25 cellular contexts compared by ENCODE assay signal in genomic region chr6:13717787-13718458, GRCh38.
"Had no signal": no experiment of that assay in that cellular context is flagged by ENCODE, and none has a peak within 500 bp of the region (broad histone marks: within the 10 kb centered on the region; RNA-seq: fewer than 3 reads in every experiment).

No MANE protein-coding gene starts in this region.

- H2AFZ ChIP-seq: neural progenitor cell, parathyroid adenoma had no signal

- H3K27me3 ChIP-seq: dorsolateral prefrontal cortex, esophagus muscularis mucosa, foreskin keratinocyte, heart right ventricle, neural progenitor cell, right atrium auricular region, stomach, testis, tibial artery had no signal

- H3K36me3 ChIP-seq: esophagus muscularis mucosa, heart right ventricle, lower lobe of right lung, neural progenitor cell, prostate gland, right atrium auricular region, stomach, tibial artery had no signal

- ATAC-seq: foreskin keratinocyte; heart right ventricle; left ventricle myocardium superior; lower lobe of right lung; sciatic nerve; stimulated activated effector memory CD8-positive, alpha-beta T cell treated with anti-CD3 and anti-CD28 coated beads, Interleukin-12 subunit alpha, Interleukin-12 subunit beta, amount 100 ng/mL, for 72 hours had no signal

- H3K27ac ChIP-seq: dorsolateral prefrontal cortex, epithelial cell of prostate, esophagus muscularis mucosa, foreskin keratinocyte, heart right ventricle, lower lobe of right lung, neural progenitor cell, parathyroid adenoma, right atrium auricular region, stomach, testis, tibial artery had no signal

- H3K4me3 Mint-ChIP-seq: nephron; neural progenitor cell; stimulated activated effector memory CD8-positive, alpha-beta T cell treated with anti-CD3 and anti-CD28 coated beads, Interleukin-12 subunit alpha, Interleukin-12 subunit beta, amount 100 ng/mL, for 72 hours; type B pancreatic cell had no signal

- DNase-seq: cortex of kidney; dorsolateral prefrontal cortex; effector CD4-positive, alpha-beta T cell; foreskin keratinocyte; glutamatergic neuron; heart right ventricle; hippocampal formation; left ventricle myocardium superior; lower lobe of right lung; stimulated activated CD4-positive, alpha-beta T cell treated with anti-CD3 and anti-CD28 coated beads, Interleukin-2, amount 100 ng/mL, for 24 hours; stimulated activated CD4-positive, alpha-beta T cell treated with anti-CD3 and anti-CD28 coated beads, Interleukin-4, amount 100 ng/mL, for 24 hours; stimulated activated naive CD4-positive, alpha-beta T cell treated with Interleukin-2 at 50 U/mL for 16 hours; stomach; tibial artery had no signal

- H3K9me3 ChIP-seq: esophagus muscularis mucosa, lower lobe of right lung, prostate gland, right atrium auricular region, stomach, testis, tibial artery had no signal

- H3K9me3 Mint-ChIP-seq: stimulated activated effector memory CD8-positive, alpha-beta T cell treated with anti-CD3 and anti-CD28 coated beads, Interleukin-12 subunit alpha, Interleukin-12 subunit beta, amount 100 ng/mL, for 72 hours had no signal

- H3K36me3 Mint-ChIP-seq: stimulated activated effector memory CD8-positive, alpha-beta T cell treated with anti-CD3 and anti-CD28 coated beads, Interleukin-12 subunit alpha, Interleukin-12 subunit beta, amount 100 ng/mL, for 72 hours; type B pancreatic cell had no signal

- H3K4me1 Mint-ChIP-seq: nephron, neural progenitor cell had no signal

- H3K27ac Mint-ChIP-seq: nephron; neural progenitor cell; stimulated activated effector memory CD8-positive, alpha-beta T cell treated with anti-CD3 and anti-CD28 coated beads, Interleukin-12 subunit alpha, Interleukin-12 subunit beta, amount 100 ng/mL, for 72 hours; type B pancreatic cell had no signal

- H3K9ac ChIP-seq: neural progenitor cell, parathyroid adenoma had no signal

- H3K4me1 ChIP-seq: foreskin keratinocyte, neural progenitor cell, parathyroid adenoma, testis had no signal

- H3K27me3 Mint-ChIP-seq: type B pancreatic cell had no signal

- H3K79me2 ChIP-seq: parathyroid adenoma had no signal

- H3K4me2 ChIP-seq: neural progenitor cell had no signal

- H3K4me3 ChIP-seq: dorsolateral prefrontal cortex, esophagus muscularis mucosa, heart right ventricle, lower lobe of right lung, neural progenitor cell, prostate gland, right atrium auricular region, stomach, tibial artery had no signal
